In genomic region chr2:55013936-55014335, GRCh38 we compare ENCODE assay signal across 12 cellular contexts. TPM values are rescaled to one million over a fixed set of nuclear protein-coding genes. Genes with fewer than 3 reads are reported as not detected.
DNase-seq lines count a peak whose midpoint lies in the region; ATAC-seq and TF ChIP-seq lines count a peak whose summit lies in the region.
"Had no signal": no experiment of that assay in that cellular context is flagged by ENCODE, and none has a peak within 500 bp of the region (broad histone marks: within the 10 kb centered on the region; RNA-seq: fewer than 3 reads in every experiment).

No MANE protein-coding gene starts in this region.

- no peaks in the 10 kb centered on the region for H3K9me3 Mint-ChIP-seq in effector memory CD8-positive, alpha-beta T cell
- H3K9me3 Mint-ChIP-seq: H9; stimulated activated naive CD8-positive, alpha-beta T cell treated with anti-CD3 and anti-CD28 coated beads, Interleukin-15, Interleukin-2, amounts not matched to agents 100 ng/mL and 50 ng/mL, for 24 hours had no signal

- no peaks in the 10 kb centered on the region for H3K9me2 ChIP-seq in hepatocyte (replicated peaks; ENCODE audit: insufficient read depth)

- no peak overlapping the region for H3K4me3 ChIP-seq in cardiac muscle cell
- H3K4me3 ChIP-seq in Peyer's patch: no peak overlapping the region
- H3K4me3 ChIP-seq in hepatocyte: no peak overlapping the region
- no peak overlapping the region for H3K4me3 ChIP-seq in thyroid gland (replicated peaks in 1 of 3)
- H3K4me3 ChIP-seq: esophagus squamous epithelium had no signal

- peaks cover 98% of the 10 kb centered on the region for H3K79me2 ChIP-seq in hepatocyte

- no peak overlapping the region for H3K27ac Mint-ChIP-seq in effector memory CD8-positive, alpha-beta T cell
- H3K27ac Mint-ChIP-seq: stimulated activated naive CD8-positive, alpha-beta T cell treated with anti-CD3 and anti-CD28 coated beads, Interleukin-15, Interleukin-2, amounts not matched to agents 100 ng/mL and 50 ng/mL, for 24 hours had no signal

- H3K4me3 Mint-ChIP-seq in effector memory CD8-positive, alpha-beta T cell: no peak overlapping the region
- H3K4me3 Mint-ChIP-seq: H9; stimulated activated naive CD8-positive, alpha-beta T cell treated with anti-CD3 and anti-CD28 coated beads, Interleukin-15, Interleukin-2, amounts not matched to agents 100 ng/mL and 50 ng/mL, for 24 hours had no signal

- intact Hi-C loops in Right ventricle myocardium inferior (cut with DNase I): no loop called here
- intact Hi-C loops in thyroid gland (cut with DNase I): no loop called here

- TF ChIP-seq CTCF in cardiac muscle cell (IDR thresholded peaks at IDR 0.05; ENCODE audit: low read depth, low read length) (peak; percentile 15), Peyer's patch (IDR thresholded peaks at IDR 0.05) (peak in 4 of 6 experiments; percentile 8 to 54 (median 36)), hepatocyte (IDR thresholded peaks at IDR 0.05; ENCODE audit: poor library complexity) (peak; percentile 42), thyroid gland (IDR thresholded peaks at IDR 0.05) (peak in 3 of 6 experiments; percentile 39 to 60 (median 49))

- H3K27me3 ChIP-seq in cardiac muscle cell (no peaks in the 10 kb centered on the region), Peyer's patch (no peaks in the 10 kb centered on the region), hepatocyte (no peaks in the 10 kb centered on the region), thyroid gland (no peaks in the 10 kb centered on the region)
- H3K27me3 ChIP-seq: esophagus squamous epithelium had no signal

- H3K36me3 Mint-ChIP-seq in effector memory CD8-positive, alpha-beta T cell (ENCODE audit: insufficient read depth): peaks cover 5% of the 10 kb centered on the region

- WGBS in hepatocyte (ENCODE audit: low lambda C conversion rate, missing lambda C conversion rate): 80% methylated on average over 1 of the region's 1 CpG
- WGBS in thyroid gland, 2 donors: 48 to 65% methylated on average over 1 of the region's 1 CpG

- H3K36me3 ChIP-seq in cardiac muscle cell (peaks cover 7% of the 10 kb centered on the region), Peyer's patch (no peaks in the 10 kb centered on the region), hepatocyte (replicated peaks; ENCODE audit: insufficient read depth, low read depth) (no peaks in the 10 kb centered on the region), thyroid gland (no peaks in the 10 kb centered on the region)

- no peak overlapping the region for H2AFZ ChIP-seq in hepatocyte

- H4K20me1 ChIP-seq in hepatocyte (ENCODE audit: insufficient read depth, poor library complexity, severe bottlenecking): peaks cover 90% of the 10 kb centered on the region

- no peak for ATAC-seq in Right ventricle myocardium inferior
- no peak for ATAC-seq in effector memory CD8-positive, alpha-beta T cell (replicated peaks)
- ATAC-seq in GM18867 (IDR thresholded peaks at IDR 0.05; ENCODE audit: unreplicated experiment): no peak

- H3K27ac ChIP-seq in cardiac muscle cell: peak overlapping the region; percentile 84
- no peak overlapping the region for H3K27ac ChIP-seq in Peyer's patch
- H3K27ac ChIP-seq in hepatocyte: peak overlapping the region; percentile 81
- peak overlapping the region; percentile 19 to 61 (median 48) for H3K27ac ChIP-seq in thyroid gland

- H3K4me1 Mint-ChIP-seq in effector memory CD8-positive, alpha-beta T cell (ENCODE audit: low read depth in 2 of 2): peaks cover 15 to 57% of the 10 kb centered on the region in 2 donors

- no peak for DNase-seq in cardiac muscle cell (ENCODE audit: low read depth in 1 of 2, low spot score in 1 of 2)
- DNase-seq in Right ventricle myocardium inferior (ENCODE audit: missing footprints): no peak
- DNase-seq in Peyer's patch: no peak
- DNase-seq in hepatocyte (ENCODE audit: low spot score): no peak
- DNase-seq in thyroid gland: no peak
- DNase-seq in effector memory CD8-positive, alpha-beta T cell: no peak
- no peak for DNase-seq in cortex of kidney (lab: John Stamatoyannopoulos, UW)
- DNase-seq: esophagus squamous epithelium, H9, NCI-H82 had no signal

- no peak for TF ChIP-seq POLR2A in Peyer's patch (IDR thresholded peaks at IDR 0.05)
- TF ChIP-seq POLR2A in thyroid gland (IDR thresholded peaks at IDR 0.05): no peak

- peak overlapping the region; percentile 74 for H3K4me2 ChIP-seq in hepatocyte

- H3K27me3 Mint-ChIP-seq in effector memory CD8-positive, alpha-beta T cell: no peaks in the 10 kb centered on the region
- H3K27me3 Mint-ChIP-seq: stimulated activated naive CD8-positive, alpha-beta T cell treated with anti-CD3 and anti-CD28 coated beads, Interleukin-15, Interleukin-2, amounts not matched to agents 100 ng/mL and 50 ng/mL, for 24 hours had no signal

- H3K4me1 ChIP-seq in cardiac muscle cell (ENCODE audit: low read depth) (peaks cover 51% of the 10 kb centered on the region), Peyer's patch (peaks cover 0 to 32% (median 0%) of the 10 kb centered on the region in 4 donors), hepatocyte (ENCODE audit: insufficient read depth) (peaks cover 42% of the 10 kb centered on the region), thyroid gland (peaks cover 48% of the 10 kb centered on the region in 2 donors)

- H3K9me3 ChIP-seq in cardiac muscle cell (ENCODE audit: low read depth) (no peaks in the 10 kb centered on the region), Peyer's patch (no peaks in the 10 kb centered on the region), hepatocyte (ENCODE audit: low read depth) (no peaks in the 10 kb centered on the region), thyroid gland (no peaks in the 10 kb centered on the region)
- H3K9me3 ChIP-seq: esophagus squamous epithelium had no signal

RNA-seq across cellular contexts. Expression of gene RTN4, which starts 36.3 kb away (rescaled TPM):
- total RNA-seq in cardiac muscle cell (164 and 186 TPM in 2 replicates), Right ventricle myocardium inferior (78.4 TPM), Peyer's patch (100 to 1,000 TPM; 140 to 313 (median 195) TPM), hepatocyte (243 and 284 TPM in 2 replicates), thyroid gland (100 to 1,000 TPM; 144 to 256 (median 180) TPM)
- polyA plus RNA-seq in cardiac muscle cell (205 and 223 TPM in 2 replicates), hepatocyte (437 and 455 TPM in 2 replicates)

Comparison
In these comparisons a context has a peak if more than half of its experiments do, and no peak if none do; other contexts are left out.
1. H3K27ac ChIP-seq: peak in cardiac muscle cell (single experiment), hepatocyte (single experiment) and thyroid gland (3 of 3); none in Peyer's patch (0 of 4).